Comparison of ENCODE assay signal across 22 cellular contexts in the genomic region with DNA sequence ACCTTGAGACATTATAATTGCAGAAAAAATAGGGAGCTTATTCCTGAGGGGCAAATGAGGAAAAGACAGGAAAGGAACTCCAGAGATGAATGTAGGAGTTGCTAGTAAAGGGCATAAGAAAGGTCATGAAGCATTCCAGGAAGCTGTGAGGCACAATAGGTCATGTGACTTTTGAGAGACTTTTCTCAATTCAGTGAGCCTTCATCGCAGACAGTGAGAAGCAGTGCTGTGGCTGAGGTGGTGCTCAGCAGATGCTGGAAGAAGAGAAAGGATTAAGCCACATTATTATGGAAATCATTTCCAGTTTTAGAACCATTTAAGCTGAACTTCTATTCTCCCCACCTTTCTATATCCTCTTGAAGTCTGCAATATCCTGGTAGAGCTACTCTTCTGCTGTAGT.
"Had no signal": no experiment of that assay in that cellular context is flagged by ENCODE, and none has a peak within 500 bp of the region (broad histone marks: within the 10 kb centered on the region; RNA-seq: fewer than 3 reads in every experiment).

No MANE protein-coding gene starts in this region.

- H3K27me3 ChIP-seq: gastrocnemius medialis, transverse colon had no signal

- DNase-seq: activated CD4-positive, alpha-beta T cell treated with anti-CD3 and anti-CD28 coated beads, Interleukin-2, amount 50 U/mL, for 4 hours; activated naive CD4-positive, alpha-beta T cell; activated T-cell treated with anti-CD3 and anti-CD28 coated beads for 4 hours; aorta; cerebellar nuclear complex; effector memory CD4-positive, alpha-beta T cell; gastrocnemius medialis; hippocampal formation; left colon; naive B cell; right cardiac atrium; SK-N-SH; small intestine; stimulated activated CD4-positive, alpha-beta T cell treated with anti-CD3 and anti-CD28 coated beads, Interleukin-4, amount 100 ng/mL, for 4 hours; stimulated activated CD8-positive, alpha-beta memory T cell treated with anti-CD3 and anti-CD28 coated beads, Interleukin-4, amount 100 ng/mL, for 48 hours; stimulated activated naive CD4-positive, alpha-beta T cell treated with Interleukin-2 at 50 U/mL for 16 hours; substantia nigra; T-cell; T-helper 9 cell; transverse colon had no signal

- H3K4me2 ChIP-seq: SK-N-SH had no signal

- H3K27ac ChIP-seq: gastrocnemius medialis, transverse colon had no signal

- H3K4me3 ChIP-seq: gastrocnemius medialis, transverse colon had no signal

- H3K4me3 Mint-ChIP-seq: dendritic cell treated with granulocyte-macrophage colony-stimulating factor and Interleukin-4, amounts not matched to agents 40 ng/mL and 50 ng/mL, for 4 days; naive B cell; T-cell had no signal

- FAIRE-seq: small intestine had no signal

- H3K36me3 ChIP-seq: gastrocnemius medialis, transverse colon had no signal

- ATAC-seq: activated CD4-positive, CD25-positive, alpha-beta regulatory T cell treated with anti-CD3 and anti-CD28 coated beads, Interleukin-2, amount 50 U/mL, for 24 hours; gastrocnemius medialis; left colon; right cardiac atrium; T-cell had no signal

- H3K9me3 ChIP-seq: gastrocnemius medialis, SK-N-SH, transverse colon had no signal

- H3K9me3 Mint-ChIP-seq: dendritic cell treated with granulocyte-macrophage colony-stimulating factor and Interleukin-4, amounts not matched to agents 40 ng/mL and 50 ng/mL, for 4 days; naive B cell; T-cell had no signal

- H3K27ac Mint-ChIP-seq: dendritic cell treated with granulocyte-macrophage colony-stimulating factor and Interleukin-4, amounts not matched to agents 40 ng/mL and 50 ng/mL, for 4 days; naive B cell; T-cell had no signal

- H3K9ac ChIP-seq: SK-N-SH had no signal

- H3K36me3 Mint-ChIP-seq: naive B cell, T-cell had no signal
